ENCODE assay signal across 1 cellular context in the genomic region with DNA sequence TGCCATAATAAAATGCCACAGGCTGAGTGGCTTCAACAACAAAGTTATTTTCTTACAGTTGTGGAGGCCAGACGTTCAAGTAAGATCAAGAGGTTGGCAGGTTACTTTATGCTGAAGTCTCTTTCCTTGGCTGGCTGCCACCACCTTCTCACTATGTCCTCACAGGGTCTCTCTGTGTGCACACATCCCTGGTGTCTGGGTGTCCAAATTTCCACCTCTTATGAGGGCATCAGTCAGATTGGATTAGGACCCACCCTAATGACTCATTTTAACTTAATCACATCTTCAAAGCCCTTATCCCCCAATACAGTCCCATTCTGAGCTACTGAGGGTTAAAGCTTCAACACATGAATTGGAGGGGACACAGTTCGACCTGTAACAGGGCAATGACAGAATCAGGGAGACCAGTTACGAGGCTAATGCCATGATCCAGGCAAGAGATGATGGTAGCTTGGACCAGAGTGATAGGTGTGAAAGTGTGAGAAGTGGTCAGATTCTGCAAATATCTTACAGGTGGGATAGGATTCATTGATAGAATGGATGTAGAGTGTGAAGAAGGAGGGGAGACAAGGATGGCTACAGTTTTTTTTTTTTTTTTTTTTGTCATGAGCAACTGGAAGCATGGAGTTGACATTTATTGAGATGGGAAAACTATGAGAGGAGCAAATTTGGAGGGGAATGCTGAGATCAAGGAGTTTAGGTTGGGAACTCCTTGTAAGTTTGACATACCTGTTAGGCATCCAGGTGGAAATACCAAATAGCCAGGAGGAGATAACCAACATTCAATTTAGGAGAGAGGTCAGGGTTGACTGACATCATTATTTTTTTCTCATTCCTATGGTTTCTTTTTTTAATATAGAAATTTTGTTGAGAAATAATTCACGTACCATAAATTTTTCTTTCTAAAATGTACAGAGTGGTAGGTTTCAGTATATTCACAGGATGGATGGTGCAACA.
TF ChIP-seq lines count a peak whose summit lies in the region.

No MANE protein-coding gene starts in this region.

TF ChIP-seq in K562, 482 proteins besides CTCF, POLR2A, EP300 and RAD21 (continued from another document):
- TF ChIP-seq, protein P1, sequence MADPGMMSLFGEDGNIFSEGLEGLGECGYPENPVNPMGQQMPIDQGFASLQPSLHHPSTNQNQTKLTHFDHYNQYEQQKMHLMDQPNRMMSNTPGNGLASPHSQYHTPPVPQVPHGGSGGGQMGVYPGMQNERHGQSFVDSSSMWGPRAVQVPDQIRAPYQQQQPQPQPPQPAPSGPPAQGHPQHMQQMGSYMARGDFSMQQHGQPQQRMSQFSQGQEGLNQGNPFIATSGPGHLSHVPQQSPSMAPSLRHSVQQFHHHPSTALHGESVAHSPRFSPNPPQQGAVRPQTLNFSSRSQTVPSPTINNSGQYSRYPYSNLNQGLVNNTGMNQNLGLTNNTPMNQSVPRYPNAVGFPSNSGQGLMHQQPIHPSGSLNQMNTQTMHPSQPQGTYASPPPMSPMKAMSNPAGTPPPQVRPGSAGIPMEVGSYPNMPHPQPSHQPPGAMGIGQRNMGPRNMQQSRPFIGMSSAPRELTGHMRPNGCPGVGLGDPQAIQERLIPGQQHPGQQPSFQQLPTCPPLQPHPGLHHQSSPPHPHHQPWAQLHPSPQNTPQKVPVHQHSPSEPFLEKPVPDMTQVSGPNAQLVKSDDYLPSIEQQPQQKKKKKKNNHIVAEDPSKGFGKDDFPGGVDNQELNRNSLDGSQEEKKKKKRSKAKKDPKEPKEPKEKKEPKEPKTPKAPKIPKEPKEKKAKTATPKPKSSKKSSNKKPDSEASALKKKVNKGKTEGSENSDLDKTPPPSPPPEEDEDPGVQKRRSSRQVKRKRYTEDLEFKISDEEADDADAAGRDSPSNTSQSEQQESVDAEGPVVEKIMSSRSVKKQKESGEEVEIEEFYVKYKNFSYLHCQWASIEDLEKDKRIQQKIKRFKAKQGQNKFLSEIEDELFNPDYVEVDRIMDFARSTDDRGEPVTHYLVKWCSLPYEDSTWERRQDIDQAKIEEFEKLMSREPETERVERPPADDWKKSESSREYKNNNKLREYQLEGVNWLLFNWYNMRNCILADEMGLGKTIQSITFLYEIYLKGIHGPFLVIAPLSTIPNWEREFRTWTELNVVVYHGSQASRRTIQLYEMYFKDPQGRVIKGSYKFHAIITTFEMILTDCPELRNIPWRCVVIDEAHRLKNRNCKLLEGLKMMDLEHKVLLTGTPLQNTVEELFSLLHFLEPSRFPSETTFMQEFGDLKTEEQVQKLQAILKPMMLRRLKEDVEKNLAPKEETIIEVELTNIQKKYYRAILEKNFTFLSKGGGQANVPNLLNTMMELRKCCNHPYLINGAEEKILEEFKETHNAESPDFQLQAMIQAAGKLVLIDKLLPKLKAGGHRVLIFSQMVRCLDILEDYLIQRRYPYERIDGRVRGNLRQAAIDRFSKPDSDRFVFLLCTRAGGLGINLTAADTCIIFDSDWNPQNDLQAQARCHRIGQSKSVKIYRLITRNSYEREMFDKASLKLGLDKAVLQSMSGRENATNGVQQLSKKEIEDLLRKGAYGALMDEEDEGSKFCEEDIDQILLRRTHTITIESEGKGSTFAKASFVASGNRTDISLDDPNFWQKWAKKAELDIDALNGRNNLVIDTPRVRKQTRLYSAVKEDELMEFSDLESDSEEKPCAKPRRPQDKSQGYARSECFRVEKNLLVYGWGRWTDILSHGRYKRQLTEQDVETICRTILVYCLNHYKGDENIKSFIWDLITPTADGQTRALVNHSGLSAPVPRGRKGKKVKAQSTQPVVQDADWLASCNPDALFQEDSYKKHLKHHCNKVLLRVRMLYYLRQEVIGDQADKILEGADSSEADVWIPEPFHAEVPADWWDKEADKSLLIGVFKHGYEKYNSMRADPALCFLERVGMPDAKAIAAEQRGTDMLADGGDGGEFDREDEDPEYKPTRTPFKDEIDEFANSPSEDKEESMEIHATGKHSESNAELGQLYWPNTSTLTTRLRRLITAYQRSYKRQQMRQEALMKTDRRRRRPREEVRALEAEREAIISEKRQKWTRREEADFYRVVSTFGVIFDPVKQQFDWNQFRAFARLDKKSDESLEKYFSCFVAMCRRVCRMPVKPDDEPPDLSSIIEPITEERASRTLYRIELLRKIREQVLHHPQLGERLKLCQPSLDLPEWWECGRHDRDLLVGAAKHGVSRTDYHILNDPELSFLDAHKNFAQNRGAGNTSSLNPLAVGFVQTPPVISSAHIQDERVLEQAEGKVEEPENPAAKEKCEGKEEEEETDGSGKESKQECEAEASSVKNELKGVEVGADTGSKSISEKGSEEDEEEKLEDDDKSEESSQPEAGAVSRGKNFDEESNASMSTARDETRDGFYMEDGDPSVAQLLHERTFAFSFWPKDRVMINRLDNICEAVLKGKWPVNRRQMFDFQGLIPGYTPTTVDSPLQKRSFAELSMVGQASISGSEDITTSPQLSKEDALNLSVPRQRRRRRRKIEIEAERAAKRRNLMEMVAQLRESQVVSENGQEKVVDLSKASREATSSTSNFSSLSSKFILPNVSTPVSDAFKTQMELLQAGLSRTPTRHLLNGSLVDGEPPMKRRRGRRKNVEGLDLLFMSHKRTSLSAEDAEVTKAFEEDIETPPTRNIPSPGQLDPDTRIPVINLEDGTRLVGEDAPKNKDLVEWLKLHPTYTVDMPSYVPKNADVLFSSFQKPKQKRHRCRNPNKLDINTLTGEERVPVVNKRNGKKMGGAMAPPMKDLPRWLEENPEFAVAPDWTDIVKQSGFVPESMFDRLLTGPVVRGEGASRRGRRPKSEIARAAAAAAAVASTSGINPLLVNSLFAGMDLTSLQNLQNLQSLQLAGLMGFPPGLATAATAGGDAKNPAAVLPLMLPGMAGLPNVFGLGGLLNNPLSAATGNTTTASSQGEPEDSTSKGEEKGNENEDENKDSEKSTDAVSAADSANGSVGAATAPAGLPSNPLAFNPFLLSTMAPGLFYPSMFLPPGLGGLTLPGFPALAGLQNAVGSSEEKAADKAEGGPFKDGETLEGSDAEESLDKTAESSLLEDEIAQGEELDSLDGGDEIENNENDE (IDR thresholded peaks at IDR 0.05; ENCODE audit: low read depth, low read length): no peak
- TF ChIP-seq NBN (IDR thresholded peaks at IDR 0.05; ENCODE audit: low read depth) (no peak), MEF2A (IDR thresholded peaks at IDR 0.05; ENCODE audit: control insufficient read depth, low read depth, low read length) (no peak), MTA3 (IDR thresholded peaks at IDR 0.05; ENCODE audit: borderline replicate concordance) (no peak)
- TF ChIP-seq, protein P2, sequence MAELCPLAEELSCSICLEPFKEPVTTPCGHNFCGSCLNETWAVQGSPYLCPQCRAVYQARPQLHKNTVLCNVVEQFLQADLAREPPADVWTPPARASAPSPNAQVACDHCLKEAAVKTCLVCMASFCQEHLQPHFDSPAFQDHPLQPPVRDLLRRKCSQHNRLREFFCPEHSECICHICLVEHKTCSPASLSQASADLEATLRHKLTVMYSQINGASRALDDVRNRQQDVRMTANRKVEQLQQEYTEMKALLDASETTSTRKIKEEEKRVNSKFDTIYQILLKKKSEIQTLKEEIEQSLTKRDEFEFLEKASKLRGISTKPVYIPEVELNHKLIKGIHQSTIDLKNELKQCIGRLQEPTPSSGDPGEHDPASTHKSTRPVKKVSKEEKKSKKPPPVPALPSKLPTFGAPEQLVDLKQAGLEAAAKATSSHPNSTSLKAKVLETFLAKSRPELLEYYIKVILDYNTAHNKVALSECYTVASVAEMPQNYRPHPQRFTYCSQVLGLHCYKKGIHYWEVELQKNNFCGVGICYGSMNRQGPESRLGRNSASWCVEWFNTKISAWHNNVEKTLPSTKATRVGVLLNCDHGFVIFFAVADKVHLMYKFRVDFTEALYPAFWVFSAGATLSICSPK (IDR thresholded peaks at IDR 0.05; ENCODE audit: borderline replicate concordance): no peak
